Comparison of ENCODE assay signal across 19 cellular contexts in the genomic region with DNA sequence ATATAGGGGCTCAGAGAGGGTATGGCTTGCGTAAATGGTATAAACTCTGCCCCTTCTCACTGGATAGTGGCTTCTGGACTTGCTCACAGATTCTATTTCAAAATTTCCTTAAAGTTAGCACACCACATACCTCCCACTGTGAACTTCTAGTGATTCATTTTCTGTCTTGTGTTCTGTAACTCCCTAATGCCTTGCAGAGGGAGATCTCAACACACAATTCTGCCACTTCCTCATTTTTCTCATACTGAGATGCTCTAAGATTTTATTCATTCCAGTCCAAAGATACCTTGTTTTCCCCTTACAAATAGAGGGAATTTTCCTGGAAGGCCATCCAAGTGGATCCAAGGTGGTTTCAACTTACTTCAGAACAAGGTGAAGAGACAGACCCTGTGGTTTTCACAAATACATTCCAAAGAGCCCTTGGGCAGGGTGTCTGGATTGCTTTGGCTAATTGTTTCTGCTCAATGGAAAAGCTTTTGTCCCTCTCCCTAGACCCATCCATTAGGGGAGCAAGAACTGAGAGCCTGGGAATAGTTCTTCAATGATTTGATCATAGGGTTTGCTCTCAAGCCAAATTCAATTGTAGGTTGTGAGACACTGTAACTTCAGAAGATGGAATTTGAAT. TPM values are rescaled to one million over a fixed set of nuclear protein-coding genes. Genes with fewer than 3 reads are reported as not detected.
DNase-seq lines count a peak whose midpoint lies in the region; ATAC-seq, FAIRE-seq and TF ChIP-seq lines count a peak whose summit lies in the region.
"Had no signal": no experiment of that assay in that cellular context is flagged by ENCODE, and none has a peak within 500 bp of the region (broad histone marks: within the 10 kb centered on the region; RNA-seq: fewer than 3 reads in every experiment).

No MANE protein-coding gene starts in this region.

- no peak overlapping the region for H3K9ac ChIP-seq in K562 (ENCODE audit: insufficient read depth in 1 of 2, low read depth in 2 of 2, low read length in 2 of 2)

- H3K27me3 Mint-ChIP-seq in nephron (ENCODE audit: low read depth), result no peaks in the 10 kb centered on the region
- H3K27me3 Mint-ChIP-seq: CD4-positive, CD25-positive, alpha-beta regulatory T cell had no signal

- 0% methylated on average over 1 of the region's 1 CpG for WGBS in K562 (ENCODE audit: insufficient coverage, low coverage, missing lambda C conversion rate)

- TF ChIP-seq CTCF in K562 (IDR thresholded peaks at IDR 0.05 in 2 of 3, conservative IDR thresholded peaks at IDR 0.05 in 1 of 3; ENCODE audit: insufficient read depth in 2 of 3, low read depth in 1 of 3, low read length in 3 of 3), result no peak
- no peak for TF ChIP-seq CTCF in nephron (IDR thresholded peaks at IDR 0.05; ENCODE audit: unreplicated experiment in 3 of 3)
- no peak for TF ChIP-seq CTCF in left lung (IDR thresholded peaks at IDR 0.05)

- CTCF ChIA-PET in K562 (lab: Yijun Ruan, JAX; ENCODE audit: low intra/inter-chr PET ratio), result no interaction called here

- no peaks in the 10 kb centered on the region for H3K36me3 ChIP-seq in K562 (ENCODE audit: control insufficient read depth, insufficient read depth, low read length)
- H3K36me3 ChIP-seq in left lung, result no peaks in the 10 kb centered on the region

- ATAC-seq in K562 (no peak), left lung (no peak)
- ATAC-seq: GM23338 had no signal

- no peak overlapping the region for H3K4me3 ChIP-seq in K562
- no peak overlapping the region for H3K4me3 ChIP-seq in left lung
- H3K4me3 ChIP-seq: GM23338 had no signal

- no peak for TF ChIP-seq RAD21 in K562 (CRISPR knock-in tag; conservative IDR thresholded peaks at IDR 0.05 in 1 of 2, IDR thresholded peaks at IDR 0.05 in 1 of 2)

- peaks cover 2% of the 10 kb centered on the region for H3K36me3 Mint-ChIP-seq in nephron (ENCODE audit: low read depth)
- H3K36me3 Mint-ChIP-seq: CD4-positive, CD25-positive, alpha-beta regulatory T cell had no signal

- H3K27me3 ChIP-seq in K562 (ENCODE audit: control insufficient read depth in 2 of 2, insufficient read depth in 2 of 2, low read length in 2 of 2) (no peaks in the 10 kb centered on the region), left lung (no peaks in the 10 kb centered on the region)

- H2AFZ ChIP-seq in K562 (ENCODE audit: low read depth, low read length), result no peak overlapping the region
- H2AFZ ChIP-seq: GM23338 had no signal

- no peaks in the 10 kb centered on the region for H3K79me2 ChIP-seq in K562 (ENCODE audit: control insufficient read depth, insufficient read depth, low read length)

- peaks cover 2% of the 10 kb centered on the region for H3K9me3 Mint-ChIP-seq in nephron
- H3K9me3 Mint-ChIP-seq: GM23338 had no signal

- no peak for FAIRE-seq in K562 (lab: Jason Lieb, UNC)

- peak overlapping the region in 2 of 3 experiments; percentile 30 to 56 for H3K27ac Mint-ChIP-seq in nephron
- H3K27ac Mint-ChIP-seq: CD4-positive, CD25-positive, alpha-beta regulatory T cell; GM23338 had no signal

- H3K9me3 ChIP-seq in K562 (replicated peaks; ENCODE audit: control insufficient read depth, insufficient read depth, low read depth, low read length) (no peaks in the 10 kb centered on the region), left lung (no peaks in the 10 kb centered on the region)

- in situ Hi-C loops in K562 (cut with MboI), result no loop called here

- no peak overlapping the region for H3K4me2 ChIP-seq in K562 (ENCODE audit: insufficient read depth, low read length)
- H3K4me2 ChIP-seq: GM23338 had no signal

- H4K20me1 ChIP-seq in K562 (replicated peaks; ENCODE audit: control insufficient read depth, insufficient read depth, low read length), result no peaks in the 10 kb centered on the region

- peak; percentile 57 to 69 for DNase-seq in Kasumi-1 (lab: John Stamatoyannopoulos, UW)
- DNase-seq in NCI-H69 (lab: John Stamatoyannopoulos, UW), result peak; percentile 78
- DNase-seq in K562 (ENCODE audit: extremely low read depth in 1 of 4, low spot score in 3 of 4), result no peak
- no peak for DNase-seq in dermis blood vessel endothelial cell
- no peak for DNase-seq in RPMI8226
- DNase-seq in left lung, result no peak
- DNase-seq: ACHN; Calu3; CD4-positive, CD25-positive, alpha-beta regulatory T cell; NCI-H2029; NCI-H226; NCI-H526 treated with DMSO at 0.1 percent for 48 hours; NK-92 treated with Interleukin-12 subunit alpha and Interleukin-12 subunit beta, amount 100 ng/mL, for 24 hours; SHP77; SW 1271 had no signal

- TF ChIP-seq EP300 in K562 (IDR thresholded peaks at IDR 0.05; ENCODE audit: low read length), result no peak

- H3K4me1 ChIP-seq in K562 (replicated peaks in 1 of 2; ENCODE audit: control insufficient read depth in 2 of 2, insufficient read depth in 2 of 2, low read length in 2 of 2) (no peaks in the 10 kb centered on the region), left lung (no peaks in the 10 kb centered on the region)

- peaks cover 40% of the 10 kb centered on the region for H3K4me1 Mint-ChIP-seq in nephron
- H3K4me1 Mint-ChIP-seq: CD4-positive, CD25-positive, alpha-beta regulatory T cell had no signal

- intact Hi-C loops in K562 (cut with micrococcal nuclease), result no loop called here
- intact Hi-C loops in left lung (cut with DNase I), result no loop called here

- TF ChIP-seq POLR2A in K562 (conservative IDR thresholded peaks at IDR 0.05), result no peak

- H3K27ac ChIP-seq in K562 (ENCODE audit: extremely low read depth, low read depth, low read length), result no peak overlapping the region
- no peak overlapping the region for H3K27ac ChIP-seq in left lung
- H3K27ac ChIP-seq: HL-60 had no signal

- no peak overlapping the region for H3K4me3 Mint-ChIP-seq in nephron
- H3K4me3 Mint-ChIP-seq: CD4-positive, CD25-positive, alpha-beta regulatory T cell; GM23338 had no signal

- BruUV-seq in K562 (replicated peaks; lab: Mats Ljungman, UMichigan), result no TSS peak

- H3K9me1 ChIP-seq in K562 (ENCODE audit: control insufficient read depth, insufficient read depth, low read length), result no peaks in the 10 kb centered on the region

- POLR2A ChIA-PET in K562 (lab: Yijun Ruan, JAX), result interaction anchor here (0.7 kb wide), 1 partner anchor 865 kb away, joined by 3 read pairs; no protein-coding TSS in a partner anchor

TF ChIP-seq in K562, 482 proteins besides CTCF, POLR2A, EP300 and RAD21:
- TF ChIP-seq SPI1 (IDR thresholded peaks at IDR 0.05; ENCODE audit: borderline replicate concordance, low read depth, low read length), result peak; percentile 63; the same call in 1 of the 2 replicates
- no peak for TF ChIP-seq TBL1XR1 (IDR thresholded peaks at IDR 0.05; ENCODE audit: low read length in 2 of 2)
TF ChIP-seq in K562: peak in this region for 1.

RNA-seq across cellular contexts. Expression of a gene that starts 52.1 kb away (rescaled TPM):
- total RNA-seq in K562 (2011; cell fraction: chromatin; rRNA removed; ENCODE audit: low replicate concordance), result not detected in 2 replicates
- not detected in 2 replicates for total RNA-seq in K562 (2011; cell fraction: nucleolus; rRNA removed)
- not detected in 2 replicates for total RNA-seq in K562 (2011; cell fraction: nucleoplasm; rRNA removed)
- total RNA-seq in K562 (2014; rRNA removed) (not detected in 2 replicates), K562 (2014; rRNA removed; fragmentation: Illumina TruSeq; extraction: Trizol) (not detected in 2 replicates), K562 (2015; rRNA removed; fragmentation: Illumina TruSeq; extraction: Trizol) (0.08 TPM in 1 of 2 replicates, not detected in the other), K562 (2021) (not detected in 2 replicates), dermis blood vessel endothelial cell (not detected in 2 replicates), left lung (1 to 10 TPM in 1 of 2 donors, under 1 TPM in 1; 0.29 to 3.8 TPM)
- polyA plus RNA-seq in K562 (2011; rRNA removed) (not detected in 2 replicates), K562 (2014; fragmentation: Illumina TruSeq; extraction: Trizol) (0.06 TPM in 1 of 2 replicates, not detected in the other), K562 (2014; fragmentation: Nextera tagmentation; extraction: Ambion mirVana) (not detected), K562 (2014; rRNA removed) (0.08 and 0.11 TPM in 2 replicates)
- not detected in 2 replicates for polyA plus RNA-seq in K562 (2011; cell fraction: cytosol; rRNA removed)
- polyA plus RNA-seq in K562 (2011; cell fraction: nucleus; rRNA removed), result not detected in 2 replicates
- polyA plus RNA-seq in K562 (2012), result 0.10 and 0.12 TPM in 2 replicates
- not detected in 2 replicates for polyA minus RNA-seq in K562 (2011; rRNA and poly(A)+ RNA removed)
- polyA minus RNA-seq in K562 (2011; cell fraction: cytosol; rRNA and poly(A)+ RNA removed), result not detected in 2 replicates
- not detected in 2 replicates for polyA minus RNA-seq in K562 (2011; cell fraction: nucleus; rRNA and poly(A)+ RNA removed)
- total RNA-seq: CD4-positive, CD25-positive, alpha-beta regulatory T cell; G401 had no signal
- polyA plus RNA-seq: CD4-positive, CD25-positive, alpha-beta regulatory T cell had no signal

Comparison
In these comparisons a context has a peak if more than half of its experiments do, and no peak if none do; other contexts are left out.
1. DNase-seq: peak in Kasumi-1 (2 of 2) and NCI-H69 (single experiment); none in K562 (0 of 4), dermis blood vessel endothelial cell (single experiment), RPMI8226 (single experiment) and left lung (0 of 2).